Comparison of ENCODE assay signal across 7 cellular contexts in genomic region chr10:110644598-110645462, GRCh38. TPM values are rescaled to one million over a fixed set of nuclear protein-coding genes. Genes with fewer than 3 reads are reported as not detected.
DNase-seq lines count a peak whose midpoint lies in the region; ATAC-seq lines count a peak whose summit lies in the region.

No MANE protein-coding gene starts in this region.

- no peaks in the 10 kb centered on the region for H3K9me3 Mint-ChIP-seq in stimulated activated effector memory CD8-positive, alpha-beta T cell treated with anti-CD3 and anti-CD28 coated beads, Interleukin-12 subunit alpha, Interleukin-12 subunit beta, amount 100 ng/mL, for 72 hours

- WGBS in right cardiac atrium, result 24% methylated on average over 31 of the region's 31 CpGs

- H3K27me3 ChIP-seq in HAP-1 (ENCODE audit: low read depth) (peaks cover 65% of the 10 kb centered on the region), right cardiac atrium (ENCODE audit: control insufficient read depth, insufficient read depth) (peaks cover 3% of the 10 kb centered on the region)

- no peaks in the 10 kb centered on the region for H3K9me3 ChIP-seq in HAP-1
- H3K9me3 ChIP-seq in T-helper 17 cell (ENCODE audit: control insufficient read depth, low read length, poor library complexity, severe bottlenecking), result peaks cover 3% of the 10 kb centered on the region
- no peaks in the 10 kb centered on the region for H3K9me3 ChIP-seq in right cardiac atrium (ENCODE audit: control insufficient read depth, low read length)

- H3K4me1 Mint-ChIP-seq in T-helper 17 cell, result peaks cover 22% of the 10 kb centered on the region
- peaks cover 28% of the 10 kb centered on the region for H3K4me1 Mint-ChIP-seq in stimulated activated effector memory CD8-positive, alpha-beta T cell treated with anti-CD3 and anti-CD28 coated beads, Interleukin-12 subunit alpha, Interleukin-12 subunit beta, amount 100 ng/mL, for 72 hours

- H3K36me3 Mint-ChIP-seq in T-helper 17 cell (ENCODE audit: low read depth), result peaks cover 3% of the 10 kb centered on the region
- H3K36me3 Mint-ChIP-seq in stimulated activated effector memory CD8-positive, alpha-beta T cell treated with anti-CD3 and anti-CD28 coated beads, Interleukin-12 subunit alpha, Interleukin-12 subunit beta, amount 100 ng/mL, for 72 hours, result no peaks in the 10 kb centered on the region

- in situ Hi-C loops in HAP-1 (cut with MboI; ENCODE audit: low sequenced_read_pairs), result no loop called here

- no peaks in the 10 kb centered on the region for H3K36me3 ChIP-seq in HAP-1 (replicated peaks)

- intact Hi-C loops in right cardiac atrium (cut with DNase I), result no loop called here

- H3K4me3 Mint-ChIP-seq in T-helper 17 cell, result peak overlapping the region; percentile 74
- H3K4me3 Mint-ChIP-seq in stimulated activated effector memory CD8-positive, alpha-beta T cell treated with anti-CD3 and anti-CD28 coated beads, Interleukin-12 subunit alpha, Interleukin-12 subunit beta, amount 100 ng/mL, for 72 hours, result peak overlapping the region; percentile 75

- ATAC-seq in T-helper 17 cell, result no peak
- ATAC-seq in right cardiac atrium, result no peak
- ATAC-seq in stimulated activated effector memory CD8-positive, alpha-beta T cell treated with anti-CD3 and anti-CD28 coated beads, Interleukin-12 subunit alpha, Interleukin-12 subunit beta, amount 100 ng/mL, for 72 hours, result no peak
- no peak for ATAC-seq in HG03095 (IDR thresholded peaks at IDR 0.05; ENCODE audit: unreplicated experiment)
- ATAC-seq in HG03354 (IDR thresholded peaks at IDR 0.05; ENCODE audit: poor library complexity, severe bottlenecking, unreplicated experiment), result no peak

- peaks cover 63% of the 10 kb centered on the region for H3K27me3 Mint-ChIP-seq in T-helper 17 cell

- no peak overlapping the region for H3K27ac Mint-ChIP-seq in T-helper 17 cell
- H3K27ac Mint-ChIP-seq in stimulated activated effector memory CD8-positive, alpha-beta T cell treated with anti-CD3 and anti-CD28 coated beads, Interleukin-12 subunit alpha, Interleukin-12 subunit beta, amount 100 ng/mL, for 72 hours, result no peak overlapping the region

- H3K4me3 ChIP-seq in HAP-1, result peak overlapping the region; percentile 40
- H3K4me3 ChIP-seq in right cardiac atrium (ENCODE audit: low read length), result peak overlapping the region; percentile 46

- peak overlapping the region; percentile 71 for H3K27ac ChIP-seq in right cardiac atrium (ENCODE audit: low read length)

- DNase-seq in HAP-1 (ENCODE audit: low spot score in 2 of 2) (no peak), T-helper 17 cell (no peak), right cardiac atrium (peak in 1 of 3 donors; percentile 57), RPMI8226 (no peak)
- no peak for DNase-seq in stimulated activated effector memory CD8-positive, alpha-beta T cell treated with anti-CD3 and anti-CD28 coated beads, Interleukin-12 subunit alpha, Interleukin-12 subunit beta, amount 100 ng/mL, for 72 hours (ENCODE audit: low spot score in 2 of 2)

- H3K4me1 ChIP-seq in HAP-1 (peaks cover 16% of the 10 kb centered on the region), right cardiac atrium (ENCODE audit: control insufficient read depth, insufficient read depth, low read length) (no peaks in the 10 kb centered on the region)

RNA-seq across cellular contexts. Expression of gene RBM20, which starts 0.7 kb away (rescaled TPM):
- total RNA-seq in T-helper 17 cell, result not detected
- 10 to 100 TPM; 51.5 to 92.0 (median 74.2) TPM for total RNA-seq in right cardiac atrium
- polyA plus RNA-seq in right cardiac atrium, result 34.3 TPM

Comparison
In these comparisons a context has a peak if more than half of its experiments do, and no peak if none do; other contexts are left out.
1. RNA of gene RBM20, which starts 0.7 kb away (total RNA-seq): 51.5 to 92.0 TPM in right cardiac atrium; not detected in T-helper 17 cell; every median in the first group is over 10 times any median in the second.